8 cellular contexts compared by ENCODE assay signal in genomic region chr1:203796223-203796747, GRCh38. TPM values are rescaled to one million over a fixed set of nuclear protein-coding genes. Genes with fewer than 3 reads are reported as not detected.
DNase-seq lines count a peak whose midpoint lies in the region; ATAC-seq, FAIRE-seq and TF ChIP-seq lines count a peak whose summit lies in the region.

No MANE protein-coding gene starts in this region.

- POLR2A ChIA-PET in HEK293 (lab: Yijun Ruan, JAX) (no interaction called here), RWPE1 (lab: Yijun Ruan, JAX; ENCODE audit: low non-redundant PET) (interaction anchor here (0.6 kb wide), 1 partner anchor 386 kb away, joined by 4 read pairs; no protein-coding TSS in a partner anchor)

- H3K36me3 ChIP-seq in HEK293 (ENCODE audit: control insufficient read depth in 2 of 2, insufficient read depth in 1 of 2, low read length in 2 of 2) (peaks cover 0 to 38% of the 10 kb centered on the region in 2 experiments; a peak in 2 of 3 replicates), mammary epithelial cell (ENCODE audit: insufficient read depth, low read length) (peaks cover 9% of the 10 kb centered on the region), left lung (peaks cover 0 to 16% of the 10 kb centered on the region in 2 donors)

- TF ChIP-seq CTCF in D721Med (IDR thresholded peaks at IDR 0.05; ENCODE audit: insufficient read depth, missing control alignments) (no peak), HEK293 (tag by site-specific recombination; IDR thresholded peaks at IDR 0.05) (no peak), RWPE1 (conservative IDR thresholded peaks at IDR 0.05; ENCODE audit: low read depth) (no peak), mammary epithelial cell (conservative IDR thresholded peaks at IDR 0.05 in 1 of 2, IDR thresholded peaks at IDR 0.05 in 1 of 2; ENCODE audit: extremely low read depth in 1 of 2, insufficient read depth in 1 of 2, low read depth in 1 of 2, low read length in 2 of 2) (no peak), left lung (IDR thresholded peaks at IDR 0.05) (no peak)

- H3K9me3 ChIP-seq in HEK293 (ENCODE audit: control insufficient read depth, insufficient read depth, low read depth, low read length) (no peaks in the 10 kb centered on the region), mammary epithelial cell (replicated peaks; ENCODE audit: insufficient read depth, low read length) (no peaks in the 10 kb centered on the region), left lung (no peaks in the 10 kb centered on the region)

- peak overlapping the region; percentile 96 for H3K4me2 ChIP-seq in mammary epithelial cell (ENCODE audit: insufficient read depth, low read depth, low read length)

- CTCF ChIA-PET in HEK293 (lab: Yijun Ruan, JAX) (interaction anchor here (0.6 to 0.7 kb wide), 2 partner anchors 46 to 52 kb away, joined by 3 to 4 read pairs; no protein-coding TSS in a partner anchor), RWPE1 (lab: Yijun Ruan, JAX) (interaction anchor here (0.5 to 0.6 kb wide), 2 partner anchors 15 to 81 kb away, joined by 3 to 5 read pairs; no protein-coding TSS in a partner anchor), mammary epithelial cell (lab: Charles Lee; ENCODE audit: low non-redundant PET) (no interaction called here)

- intact Hi-C loops in mammary epithelial cell (cut with micrococcal nuclease) (loop anchor here (2.0 to 5.0 kb wide), 2 partner anchors 234 to 291 kb away; no protein-coding TSS in a partner anchor), left lung (cut with DNase I) (no loop called here)

- TSS peak; percentile 27 for BruUV-seq in mammary epithelial cell (replicated peaks; lab: Mats Ljungman, UMichigan)

- no peak for DNase-seq in D721Med (ENCODE audit: insufficient read length, low spot score)
- peak; percentile 20 for DNase-seq in RWPE1 (ENCODE audit: low spot score)
- peak; percentile 34 for DNase-seq in mammary epithelial cell
- DNase-seq in left lung: peak in 1 of 2 donors; percentile 35
- DNase-seq in stimulated activated CD8-positive, alpha-beta memory T cell treated with anti-CD3 and anti-CD28 coated beads, Interleukin-12 subunit alpha, Interleukin-12 subunit beta, amount 100 ng/mL, for 4 hours (ENCODE audit: low read depth): peak; percentile 6

- H3K79me2 ChIP-seq in mammary epithelial cell (ENCODE audit: insufficient read depth, low read length): peaks cover 54% of the 10 kb centered on the region

- dilution Hi-C loops in mammary epithelial cell (cut with HindIII; ENCODE audit: low sequenced_read_pairs): loop anchor here (5.0 kb wide), 1 partner anchor 144 kb away; no protein-coding TSS in a partner anchor

- H3K4me3 ChIP-seq in HEK293 (ENCODE audit: low read depth, low read length) (peak overlapping the region; percentile 80), mammary epithelial cell (replicated peaks in 1 of 3; ENCODE audit: insufficient read depth in 1 of 3, low read depth in 2 of 3, low read length in 3 of 3) (peak overlapping the region; percentile 46 to 84 (median 67)), left lung (peak overlapping the region; percentile 48 to 76)

- peak overlapping the region; percentile 54 for H2AFZ ChIP-seq in mammary epithelial cell (ENCODE audit: low read depth, low read length)

- H3K27ac ChIP-seq in HEK293 (ENCODE audit: extremely low read depth, low read depth, low read length): peak overlapping the region; percentile 93
- peak overlapping the region; percentile 97 for H3K27ac ChIP-seq in RWPE1
- H3K27ac ChIP-seq in mammary epithelial cell (ENCODE audit: insufficient read depth, low read depth, low read length): peak overlapping the region; percentile 94
- H3K27ac ChIP-seq in left lung: peak overlapping the region; percentile 94 to 97

- FAIRE-seq in D721Med (lab: Jason Lieb, UNC): peak; percentile 11

- ATAC-seq in left lung (peak; percentile 42), GM18868 (IDR thresholded peaks at IDR 0.05; ENCODE audit: unreplicated experiment) (no peak), GM21390 (IDR thresholded peaks at IDR 0.05; ENCODE audit: unreplicated experiment) (no peak)

- WGBS in mammary epithelial cell (ENCODE audit: low coverage, missing lambda C conversion rate): 7% methylated on average over 10 of the region's 14 CpGs

- H3K4me1 ChIP-seq in HEK293 (ENCODE audit: control insufficient read depth, insufficient read depth, low read length): 0 out of 2 replicates have a peak, but pooled peaks cover 2% of the 10 kb centered on the region
- peaks cover 25% of the 10 kb centered on the region for H3K4me1 ChIP-seq in mammary epithelial cell (ENCODE audit: insufficient read depth, low read length)
- peaks cover 20 to 56% of the 10 kb centered on the region in 2 donors for H3K4me1 ChIP-seq in left lung

- peak overlapping the region; percentile 97 for H3K9ac ChIP-seq in mammary epithelial cell (ENCODE audit: insufficient read depth, low read length)

- peaks cover 8% of the 10 kb centered on the region for H4K20me1 ChIP-seq in mammary epithelial cell (ENCODE audit: insufficient read depth, low read length)

- in situ Hi-C loops in mammary epithelial cell (cut with MboI; ENCODE audit: low sequenced_read_pairs in 2 of 2): loop anchor here in 1 of 2 donors (10.0 kb wide), 1 partner anchor 91 kb away; no protein-coding TSS in a partner anchor

- H3K27me3 ChIP-seq in mammary epithelial cell (ENCODE audit: insufficient read depth, low read length): no peaks in the 10 kb centered on the region
- H3K27me3 ChIP-seq in left lung: no peaks in the 10 kb centered on the region

TF ChIP-seq in HEK293, 187 proteins besides CTCF, POLR2A, EP300 and RAD21 (continues in another document):
- TF ChIP-seq ZBTB20 (tag by site-specific recombination; IDR thresholded peaks at IDR 0.05) (peak; percentile 84), ZNF510 (tag by site-specific recombination; IDR thresholded peaks at IDR 0.05; ENCODE audit: insufficient replicate concordance) (no peak), ZNF621 (tag by site-specific recombination; IDR thresholded peaks at IDR 0.05) (no peak), ZBTB11 (tag by site-specific recombination; conservative IDR thresholded peaks at IDR 0.05; ENCODE audit: low read depth) (peak; percentile 94), ZBTB17 (tag by site-specific recombination; IDR thresholded peaks at IDR 0.05) (peak; percentile 20), ZNF514 (tag by site-specific recombination; IDR thresholded peaks at IDR 0.05) (no peak), ZSCAN23 (tag by site-specific recombination; IDR thresholded peaks at IDR 0.05) (no peak), MYNN (tag by site-specific recombination; IDR thresholded peaks at IDR 0.05; ENCODE audit: borderline replicate concordance) (no peak), SP7 (tag by site-specific recombination; IDR thresholded peaks at IDR 0.05) (no peak), ZBTB49 (tag by site-specific recombination; IDR thresholded peaks at IDR 0.05; ENCODE audit: low read depth) (no peak), ZBTB48 (tag by site-specific recombination; IDR thresholded peaks at IDR 0.05) (peak; percentile 79; the same call in 1 of the 2 replicates), ZNF792 (tag by site-specific recombination; IDR thresholded peaks at IDR 0.05) (no peak), KLF16 (tag by site-specific recombination; IDR thresholded peaks at IDR 0.05) (no peak)

RNA-seq across cellular contexts. Expression of gene ZBED6, which starts 0.9 kb away (rescaled TPM):
- total RNA-seq in mammary epithelial cell (10 to 100 TPM; 28.8 to 32.3 TPM), left lung (10 to 100 TPM; 31.9 to 32.8 TPM)
- polyA plus RNA-seq in mammary epithelial cell: 7.8 TPM
- polyA minus RNA-seq in mammary epithelial cell: 17.1 TPM

RNA-seq across cellular contexts. Expression of gene ZC3H11A, which starts 0.9 kb away (rescaled TPM):
- total RNA-seq in mammary epithelial cell (10 to 100 TPM; 77.7 to 91.5 TPM), left lung (10 to 100 TPM; 60.0 to 71.4 TPM)
- polyA plus RNA-seq in mammary epithelial cell: 51.4 TPM
- polyA minus RNA-seq in mammary epithelial cell: 84.6 TPM

RNA-seq across cellular contexts. Expression of gene LAX1, which starts 31.3 kb away (rescaled TPM):
- total RNA-seq in mammary epithelial cell (under 1 TPM in 1 of 2 donors, not detected in 1; 0.17 TPM), left lung (1 to 10 TPM in 1 of 2 donors, under 1 TPM in 1; 0.93 to 2.2 TPM)
- 0.01 TPM for polyA plus RNA-seq in mammary epithelial cell
- not detected for polyA minus RNA-seq in mammary epithelial cell
